Comparison of ENCODE assay signal across 14 cellular contexts in the genomic region with DNA sequence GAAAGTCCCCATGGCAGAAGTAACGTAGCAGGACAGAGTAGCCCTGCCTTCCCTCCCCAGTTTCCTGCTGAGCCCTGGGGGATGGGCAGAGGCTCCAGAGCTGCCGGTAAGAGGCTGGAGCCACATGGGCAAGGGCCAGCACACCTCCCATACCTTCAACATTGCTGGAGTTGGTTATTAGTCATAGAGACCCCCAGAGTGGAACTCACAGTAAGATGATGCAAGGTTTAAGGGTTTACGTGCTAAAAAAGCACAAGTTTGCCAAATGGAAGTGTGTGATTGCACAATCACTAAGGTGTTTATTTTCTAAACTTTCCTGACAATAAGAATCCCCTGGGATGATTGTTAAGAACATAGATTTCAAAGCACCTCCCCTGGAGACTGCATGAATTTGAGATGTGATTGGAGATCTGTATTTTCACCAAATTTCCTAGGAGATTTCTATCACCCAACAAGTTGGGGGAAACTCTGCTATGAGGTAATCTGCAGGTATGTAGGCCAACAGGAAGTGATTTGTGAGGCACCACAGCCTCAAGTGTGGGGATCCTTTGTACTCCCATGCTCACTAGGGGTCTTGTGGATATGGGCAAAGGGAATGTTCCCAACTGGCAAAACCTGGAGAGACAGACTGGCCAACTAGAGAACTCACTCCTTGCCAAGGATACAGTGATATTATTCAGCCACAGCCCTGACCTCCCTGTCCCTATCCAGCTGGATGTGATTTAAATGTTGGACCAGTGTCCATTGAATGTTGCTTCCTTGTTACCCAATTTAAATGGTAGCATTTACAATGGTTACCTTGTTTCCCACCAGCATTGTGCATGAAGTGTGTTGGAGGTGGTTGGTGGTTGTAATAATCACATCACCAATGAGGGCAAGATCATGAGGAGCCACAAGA. TPM values are rescaled to one million over a fixed set of nuclear protein-coding genes. Genes with fewer than 3 reads are reported as not detected.
DNase-seq lines count a peak whose midpoint lies in the region; ATAC-seq and TF ChIP-seq lines count a peak whose summit lies in the region.
"Had no signal": no experiment of that assay in that cellular context is flagged by ENCODE, and none has a peak within 500 bp of the region (broad histone marks: within the 10 kb centered on the region; RNA-seq: fewer than 3 reads in every experiment).

No MANE protein-coding gene starts in this region.

- no peaks in the 10 kb centered on the region for H3K36me3 ChIP-seq in lower lobe of right lung
- no peaks in the 10 kb centered on the region for H3K36me3 ChIP-seq in esophagus squamous epithelium
- H3K36me3 ChIP-seq: HAP-1 had no signal

- CTCF ChIA-PET in activated CD8-positive, alpha-beta memory T cell treated with anti-CD3 and anti-CD28 coated beads, Interleukin-2, amount 10 ng/mL, durations not matched to agents 7 days and 5 days (lab: Charles Lee) = interaction anchor here (1.1 to 1.3 kb wide), 2 partner anchors 97 to 111 kb away, joined by 3 read pairs; a partner anchor contains a TSS

- intact Hi-C loops in lower lobe of right lung (cut with DNase I) = no loop called here
- intact Hi-C loops in esophagus squamous epithelium (cut with DNase I) = no loop called here

- H3K4me1 ChIP-seq in lower lobe of right lung = peaks cover 38% of the 10 kb centered on the region
- H3K4me1 ChIP-seq in esophagus squamous epithelium = peaks cover 10 to 47% (median 31%) of the 10 kb centered on the region in 3 donors
- H3K4me1 ChIP-seq: HAP-1 had no signal

- no peak for TF ChIP-seq POLR2A in esophagus squamous epithelium (IDR thresholded peaks at IDR 0.05)

- H3K27me3 ChIP-seq in lower lobe of right lung (ENCODE audit: low read depth) (no peaks in the 10 kb centered on the region), esophagus squamous epithelium (no peaks in the 10 kb centered on the region)

- H3K9me3 ChIP-seq in lower lobe of right lung = no peaks in the 10 kb centered on the region
- H3K9me3 ChIP-seq in esophagus squamous epithelium = no peaks in the 10 kb centered on the region
- H3K9me3 ChIP-seq: HAP-1 had no signal

- H3K27ac ChIP-seq in lower lobe of right lung (peak overlapping the region; percentile 57), esophagus squamous epithelium (peak overlapping the region in 2 of 4 donors; percentile 47 to 48)

- no peaks in the 10 kb centered on the region for H3K9me3 Mint-ChIP-seq in activated CD8-positive, alpha-beta memory T cell treated with anti-CD3 and anti-CD28 coated beads, Interleukin-2, amount 10 ng/mL, durations not matched to agents 7 days and 5 days (ENCODE audit: low read depth)
- H3K9me3 Mint-ChIP-seq: activated naive CD8-positive, alpha-beta T cell treated with anti-CD3 and anti-CD28 coated beads for 36 hours had no signal

- WGBS in esophagus squamous epithelium, 2 donors = 20 to 49% methylated on average over 1 to 3 of the region's 3 CpGs

- peak; percentile 46 for DNase-seq in activated CD8-positive, alpha-beta memory T cell treated with anti-CD3 and anti-CD28 coated beads for 24 hours
- DNase-seq in activated CD8-positive, alpha-beta memory T cell treated with anti-CD3 and anti-CD28 coated beads, Interleukin-2, amount 10 ng/mL, durations not matched to agents 7 days and 5 days = no peak
- DNase-seq in central memory CD4-positive, alpha-beta T cell = peak; percentile 7
- no peak for DNase-seq in lower lobe of right lung
- no peak for DNase-seq in G401 (ENCODE audit: low spot score)
- no peak for DNase-seq in esophagus squamous epithelium (lab: John Stamatoyannopoulos, UW)
- no peak for DNase-seq in SHP77 (lab: John Stamatoyannopoulos, UW)
- DNase-seq in epidermal melanocyte (ENCODE audit: insufficient read length, low spot score) = no peak
- DNase-seq: activated naive CD8-positive, alpha-beta T cell treated with anti-CD3 and anti-CD28 coated beads for 36 hours; DMS 273 treated with DMSO at 0.1 percent for 48 hours; KG1; NCI-H2171; T-helper 9 cell had no signal

- no peak for TF ChIP-seq CTCF in lower lobe of right lung (IDR thresholded peaks at IDR 0.05)
- no peak for TF ChIP-seq CTCF in esophagus squamous epithelium (IDR thresholded peaks at IDR 0.05)

- H3K4me1 Mint-ChIP-seq in activated CD8-positive, alpha-beta memory T cell treated with anti-CD3 and anti-CD28 coated beads, Interleukin-2, amount 10 ng/mL, durations not matched to agents 7 days and 5 days = peaks cover 6% of the 10 kb centered on the region

- H3K4me3 Mint-ChIP-seq in activated CD8-positive, alpha-beta memory T cell treated with anti-CD3 and anti-CD28 coated beads, Interleukin-2, amount 10 ng/mL, durations not matched to agents 7 days and 5 days = no peak overlapping the region
- H3K4me3 Mint-ChIP-seq: activated naive CD8-positive, alpha-beta T cell treated with anti-CD3 and anti-CD28 coated beads for 36 hours had no signal

- no peak overlapping the region for H3K27ac Mint-ChIP-seq in activated CD8-positive, alpha-beta memory T cell treated with anti-CD3 and anti-CD28 coated beads, Interleukin-2, amount 10 ng/mL, durations not matched to agents 7 days and 5 days
- H3K27ac Mint-ChIP-seq: activated naive CD8-positive, alpha-beta T cell treated with anti-CD3 and anti-CD28 coated beads for 36 hours had no signal

- H3K36me3 Mint-ChIP-seq in activated CD8-positive, alpha-beta memory T cell treated with anti-CD3 and anti-CD28 coated beads, Interleukin-2, amount 10 ng/mL, durations not matched to agents 7 days and 5 days = no peaks in the 10 kb centered on the region
- H3K36me3 Mint-ChIP-seq: activated naive CD8-positive, alpha-beta T cell treated with anti-CD3 and anti-CD28 coated beads for 36 hours had no signal

- in situ Hi-C loops in G401 (cut with HindIII; ENCODE audit: low sequenced_read_pairs) = no loop called here

- no peak overlapping the region for H3K4me3 ChIP-seq in lower lobe of right lung
- H3K4me3 ChIP-seq in esophagus squamous epithelium = no peak overlapping the region
- H3K4me3 ChIP-seq: HAP-1 had no signal

- ATAC-seq in activated CD8-positive, alpha-beta memory T cell treated with anti-CD3 and anti-CD28 coated beads, Interleukin-2, amount 10 ng/mL, durations not matched to agents 7 days and 5 days = no peak
- ATAC-seq in lower lobe of right lung = peak; percentile 48 to 56

- H3K27me3 Mint-ChIP-seq in activated CD8-positive, alpha-beta memory T cell treated with anti-CD3 and anti-CD28 coated beads, Interleukin-2, amount 10 ng/mL, durations not matched to agents 7 days and 5 days = peaks cover 9% of the 10 kb centered on the region
- H3K27me3 Mint-ChIP-seq: activated naive CD8-positive, alpha-beta T cell treated with anti-CD3 and anti-CD28 coated beads for 36 hours had no signal

RNA-seq across cellular contexts. Expression of a gene that starts 37.1 kb away (rescaled TPM):
- 100 to 1,000 TPM in 1 of 2 experiments, 10 to 100 TPM in 1; 77.6 to 143 TPM for total RNA-seq in activated CD8-positive, alpha-beta memory T cell treated with anti-CD3 and anti-CD28 coated beads, Interleukin-2, amount 10 ng/mL, durations not matched to agents 7 days and 5 days
- total RNA-seq in lower lobe of right lung (64.3 TPM), esophagus squamous epithelium (10 to 100 TPM in 3 of 4 donors, 1 to 10 TPM in 1; 7.6 to 34.8 (median 15.9) TPM)
- 12.7 and 13.4 TPM in 2 replicates for total RNA-seq in G401 (2014; rRNA removed; shearing (Covaris generic))

Comparison
In these comparisons a context has a peak if more than half of its experiments do, and no peak if none do; other contexts are left out.
1. DNase-seq: peak in activated CD8-positive, alpha-beta memory T cell treated with anti-CD3 and anti-CD28 coated beads for 24 hours (single experiment) and central memory CD4-positive, alpha-beta T cell (single experiment); none in activated CD8-positive, alpha-beta memory T cell treated with anti-CD3 and anti-CD28 coated beads, Interleukin-2, amount 10 ng/mL, durations not matched to agents 7 days and 5 days (single experiment), lower lobe of right lung (single experiment), G401 (single experiment), esophagus squamous epithelium (single experiment), SHP77 (0 of 2) and epidermal melanocyte (single experiment).